ENCODE assay signal across 8 cellular contexts in genomic region chr7:37352974-37353948, GRCh38.
DNase-seq lines count a peak whose midpoint lies in the region; ATAC-seq, FAIRE-seq and TF ChIP-seq lines count a peak whose summit lies in the region.

No MANE protein-coding gene starts in this region.

- TF ChIP-seq CTCF in osteocyte (IDR thresholded peaks at IDR 0.05): no peak

- DNase-seq in H54 (ENCODE audit: insufficient read length, low spot score): peak; percentile 33
- DNase-seq in LoVo (ENCODE audit: low spot score): peak; percentile 31
- peak; percentile 66 for DNase-seq in activated CD4-positive, alpha-beta T cell treated with anti-CD3 and anti-CD28 coated beads, Interleukin-2, amount 50 U/mL, for 1 hour
- DNase-seq in stimulated activated CD4-positive, alpha-beta T cell treated with anti-CD3 and anti-CD28 coated beads, Interleukin-1b, Interleukin-23, amount 100 ng/mL, for 48 hours: peak; percentile 78
- no peak for DNase-seq in NCI-H128 (lab: John Stamatoyannopoulos, UW; ENCODE audit: unreplicated experiment)
- DNase-seq in osteocyte (ENCODE audit: extremely low spot score, unreplicated experiment): no peak

- no peaks in the 10 kb centered on the region for H3K4me1 Mint-ChIP-seq in osteocyte (ENCODE audit: unreplicated experiment)

- ATAC-seq in GM18502 (IDR thresholded peaks at IDR 0.05; ENCODE audit: poor library complexity, unreplicated experiment): peak; percentile 63
- peak; percentile 33 for ATAC-seq in esophagus mucosa

- FAIRE-seq in H54 (lab: Jason Lieb, UNC): no peak

- no peak overlapping the region for H3K27ac Mint-ChIP-seq in osteocyte (ENCODE audit: unreplicated experiment)

- no peaks in the 10 kb centered on the region for H3K27me3 Mint-ChIP-seq in osteocyte (ENCODE audit: unreplicated experiment)

- no peaks in the 10 kb centered on the region for H3K9me3 Mint-ChIP-seq in osteocyte (ENCODE audit: unreplicated experiment)

- no peaks in the 10 kb centered on the region for H3K36me3 Mint-ChIP-seq in osteocyte (ENCODE audit: unreplicated experiment)

- no peak for TF ChIP-seq POLR2A in H54 (IDR thresholded peaks at IDR 0.05; ENCODE audit: low read depth, low read length)

- H3K4me3 Mint-ChIP-seq in osteocyte (ENCODE audit: unreplicated experiment): no peak overlapping the region

Comparison
In these comparisons a context has a peak if more than half of its experiments do, and no peak if none do; other contexts are left out.
1. DNase-seq: peak in H54 (single experiment), LoVo (single experiment), activated CD4-positive, alpha-beta T cell treated with anti-CD3 and anti-CD28 coated beads, Interleukin-2, amount 50 U/mL, for 1 hour (single experiment) and stimulated activated CD4-positive, alpha-beta T cell treated with anti-CD3 and anti-CD28 coated beads, Interleukin-1b, Interleukin-23, amount 100 ng/mL, for 48 hours (single experiment); none in NCI-H128 (single experiment) and osteocyte (single experiment).